ENCODE assay signal across 8 cellular contexts in the genomic region with DNA sequence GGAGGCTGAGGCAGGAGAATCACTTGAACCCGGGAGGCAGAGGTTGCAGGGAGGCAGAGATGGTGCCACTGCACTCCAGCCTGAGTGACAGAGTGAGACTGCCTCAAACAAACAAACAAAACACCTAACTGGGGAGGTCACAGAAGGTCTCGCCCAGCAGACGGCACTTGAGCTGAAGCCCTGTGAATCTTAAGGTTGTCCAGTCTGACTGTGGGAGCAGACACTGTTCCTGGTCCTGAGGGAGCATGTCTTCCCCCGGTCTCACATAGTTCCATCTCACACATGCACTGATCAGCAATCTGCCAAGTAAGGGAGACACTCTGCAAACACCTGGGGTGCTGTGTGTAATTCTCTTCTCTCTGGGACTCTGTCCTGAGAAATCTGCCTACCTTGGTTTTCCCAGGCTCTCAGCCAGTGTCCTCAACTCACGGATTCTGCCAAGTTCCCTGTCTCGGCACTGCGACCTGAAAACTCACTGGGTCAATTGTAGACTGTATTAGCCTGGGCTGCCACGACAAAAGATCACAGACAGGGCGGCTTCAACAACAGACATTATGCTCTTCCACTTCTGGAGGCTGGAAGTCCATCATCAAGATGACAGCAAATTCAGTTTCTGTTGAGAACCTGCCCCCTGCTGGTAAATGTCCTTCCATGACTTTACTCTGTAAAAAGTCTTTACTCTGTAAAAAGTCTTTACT.
DNase-seq lines count a peak whose midpoint lies in the region; ATAC-seq and TF ChIP-seq lines count a peak whose summit lies in the region.

No MANE protein-coding gene starts in this region.

- CTCF ChIA-PET in activated naive CD4-positive, alpha-beta T cell treated with anti-CD3 and anti-CD28 coated beads for 36 hours (lab: Charles Lee), result interaction anchor here (0.9 to 1.7 kb wide), 5 partner anchors 12 to 643 kb away, joined by 3 to 5 read pairs (median 4); no protein-coding TSS in a partner anchor
- CTCF ChIA-PET in activated CD4-positive, alpha-beta memory T cell treated with anti-CD3 and anti-CD28 coated beads, Interleukin-2, amount 10 ng/mL, durations not matched to agents 7 days and 5 days (lab: Charles Lee), result interaction anchor here (0.6 to 2.2 kb wide), 6 partner anchors 11 to 644 kb away, joined by 3 to 13 read pairs (median 6); no protein-coding TSS in a partner anchor

- H3K27ac ChIP-seq in vagina, result no peak overlapping the region

- ATAC-seq in GM19035 (IDR thresholded peaks at IDR 0.05; ENCODE audit: unreplicated experiment), result no peak

- no peak overlapping the region for H3K4me3 ChIP-seq in NB4 (ENCODE audit: low read depth, low read length)
- no peak overlapping the region for H3K4me3 ChIP-seq in kidney epithelial cell (ENCODE audit: low read depth, low read length)
- no peak overlapping the region for H3K4me3 ChIP-seq in vagina

- H3K27me3 ChIP-seq in kidney epithelial cell (ENCODE audit: control insufficient read depth, insufficient read depth, low read length) (no peaks in the 10 kb centered on the region), vagina (no peaks in the 10 kb centered on the region)

- H3K27ac Mint-ChIP-seq in activated naive CD4-positive, alpha-beta T cell treated with anti-CD3 and anti-CD28 coated beads for 36 hours, result no peak overlapping the region
- H3K27ac Mint-ChIP-seq in activated CD4-positive, alpha-beta memory T cell treated with anti-CD3 and anti-CD28 coated beads, Interleukin-2, amount 10 ng/mL, durations not matched to agents 7 days and 5 days, result no peak overlapping the region
- no peak overlapping the region for H3K27ac Mint-ChIP-seq in activated T-helper 2 cell treated with anti-CD3 and anti-CD28 coated beads, Interferon-gamma antibody, Interleukin-2, Interleukin-4, amounts not matched to agents 10 μg/mL and 5 μg/mL and 100 μg/mL, durations not matched to agents 14 hours and 24 hours and 36 hours

- peak; percentile 64 for TF ChIP-seq CTCF in NB4 (IDR thresholded peaks at IDR 0.05; ENCODE audit: low read depth, low read length)
- TF ChIP-seq CTCF in kidney epithelial cell (IDR thresholded peaks at IDR 0.05; ENCODE audit: insufficient read depth, low read length, poor library complexity, severe bottlenecking), result peak; percentile 54
- no peak for TF ChIP-seq CTCF in vagina (IDR thresholded peaks at IDR 0.05)

- DNase-seq in activated naive CD4-positive, alpha-beta T cell treated with anti-CD3 and anti-CD28 coated beads for 36 hours, result peak; percentile 64
- no peak for DNase-seq in activated naive CD4-positive, alpha-beta T cell treated with anti-CD3 and anti-CD28 coated beads, Interleukin-2, amount 50 U/mL, for 16 hours
- DNase-seq in NB4 (ENCODE audit: low read depth), result peak; percentile 73
- peak; percentile 37 for DNase-seq in activated CD4-positive, alpha-beta memory T cell treated with anti-CD3 and anti-CD28 coated beads, Interleukin-2, amount 10 ng/mL, durations not matched to agents 7 days and 5 days
- DNase-seq in kidney epithelial cell (ENCODE audit: low read depth), result no peak
- no peak for DNase-seq in activated T-helper 2 cell treated with anti-CD3 and anti-CD28 coated beads, Interferon-gamma antibody, Interleukin-2, Interleukin-4, amounts not matched to agents 10 μg/mL and 5 μg/mL and 100 μg/mL, durations not matched to agents 14 hours and 24 hours and 36 hours (ENCODE audit: low spot score)
- no peak for DNase-seq in vagina (ENCODE audit: extremely low spot score in 2 of 2)

- H3K9me3 ChIP-seq in vagina, result no peaks in the 10 kb centered on the region

- H3K4me1 Mint-ChIP-seq in activated naive CD4-positive, alpha-beta T cell treated with anti-CD3 and anti-CD28 coated beads for 36 hours (ENCODE audit: low read depth), result no peaks in the 10 kb centered on the region
- H3K4me1 Mint-ChIP-seq in activated CD4-positive, alpha-beta memory T cell treated with anti-CD3 and anti-CD28 coated beads, Interleukin-2, amount 10 ng/mL, durations not matched to agents 7 days and 5 days, result no peaks in the 10 kb centered on the region
- peaks cover 4% of the 10 kb centered on the region for H3K4me1 Mint-ChIP-seq in activated T-helper 2 cell treated with anti-CD3 and anti-CD28 coated beads, Interferon-gamma antibody, Interleukin-2, Interleukin-4, amounts not matched to agents 10 μg/mL and 5 μg/mL and 100 μg/mL, durations not matched to agents 14 hours and 24 hours and 36 hours (ENCODE audit: low read depth)

- intact Hi-C loops in activated naive CD4-positive, alpha-beta T cell treated with anti-CD3 and anti-CD28 coated beads for 36 hours (cut with micrococcal nuclease), result loop anchor here (1.0 kb wide), 2 partner anchors 36 to 343 kb away; no protein-coding TSS in a partner anchor
- intact Hi-C loops in activated T-helper 2 cell treated with anti-CD3 and anti-CD28 coated beads, Interferon-gamma antibody, Interleukin-2, Interleukin-4, amounts not matched to agents 10 μg/mL and 5 μg/mL and 100 μg/mL, durations not matched to agents 14 hours and 24 hours and 36 hours (cut with micrococcal nuclease), result loop anchor here (5.0 kb wide), 2 partner anchors 555 to 645 kb away; no protein-coding TSS in a partner anchor
- intact Hi-C loops in vagina (cut with DNase I), result loop anchor here (2.0 kb wide), 1 partner anchor 26 kb away; no protein-coding TSS in a partner anchor

- POLR2A ChIA-PET in activated CD4-positive, alpha-beta memory T cell treated with anti-CD3 and anti-CD28 coated beads, Interleukin-2, amount 10 ng/mL, durations not matched to agents 7 days and 5 days (lab: Charles Lee), result interaction anchor here (1.2 kb wide), 1 partner anchor 635 kb away, joined by 5 read pairs; the partner anchor contains the start of gene SRSF6

- no peaks in the 10 kb centered on the region for H3K36me3 ChIP-seq in kidney epithelial cell (ENCODE audit: control insufficient read depth, insufficient read depth, low read length)
- no peaks in the 10 kb centered on the region for H3K36me3 ChIP-seq in vagina

- TF ChIP-seq POLR2A in NB4 (IDR thresholded peaks at IDR 0.05; ENCODE audit: extremely low read depth, insufficient read length) (no peak), vagina (IDR thresholded peaks at IDR 0.05) (no peak)

- H3K4me1 ChIP-seq in vagina, result peaks cover 2% of the 10 kb centered on the region

- no peaks in the 10 kb centered on the region for H3K9me3 Mint-ChIP-seq in activated naive CD4-positive, alpha-beta T cell treated with anti-CD3 and anti-CD28 coated beads for 36 hours
- H3K9me3 Mint-ChIP-seq in activated CD4-positive, alpha-beta memory T cell treated with anti-CD3 and anti-CD28 coated beads, Interleukin-2, amount 10 ng/mL, durations not matched to agents 7 days and 5 days, result no peaks in the 10 kb centered on the region
- no peaks in the 10 kb centered on the region for H3K9me3 Mint-ChIP-seq in activated T-helper 2 cell treated with anti-CD3 and anti-CD28 coated beads, Interferon-gamma antibody, Interleukin-2, Interleukin-4, amounts not matched to agents 10 μg/mL and 5 μg/mL and 100 μg/mL, durations not matched to agents 14 hours and 24 hours and 36 hours

- peaks cover 11% of the 10 kb centered on the region for H3K27me3 Mint-ChIP-seq in activated naive CD4-positive, alpha-beta T cell treated with anti-CD3 and anti-CD28 coated beads for 36 hours (ENCODE audit: low read depth)
- H3K27me3 Mint-ChIP-seq in activated CD4-positive, alpha-beta memory T cell treated with anti-CD3 and anti-CD28 coated beads, Interleukin-2, amount 10 ng/mL, durations not matched to agents 7 days and 5 days, result peaks cover 25% of the 10 kb centered on the region
- H3K27me3 Mint-ChIP-seq in activated T-helper 2 cell treated with anti-CD3 and anti-CD28 coated beads, Interferon-gamma antibody, Interleukin-2, Interleukin-4, amounts not matched to agents 10 μg/mL and 5 μg/mL and 100 μg/mL, durations not matched to agents 14 hours and 24 hours and 36 hours (ENCODE audit: low read depth), result peaks cover 11% of the 10 kb centered on the region

- H3K4me3 Mint-ChIP-seq in activated naive CD4-positive, alpha-beta T cell treated with anti-CD3 and anti-CD28 coated beads for 36 hours, result no peak overlapping the region
- H3K4me3 Mint-ChIP-seq in activated CD4-positive, alpha-beta memory T cell treated with anti-CD3 and anti-CD28 coated beads, Interleukin-2, amount 10 ng/mL, durations not matched to agents 7 days and 5 days, result no peak overlapping the region
- H3K4me3 Mint-ChIP-seq in activated T-helper 2 cell treated with anti-CD3 and anti-CD28 coated beads, Interferon-gamma antibody, Interleukin-2, Interleukin-4, amounts not matched to agents 10 μg/mL and 5 μg/mL and 100 μg/mL, durations not matched to agents 14 hours and 24 hours and 36 hours (ENCODE audit: low read depth), result no peak overlapping the region

- H3K36me3 Mint-ChIP-seq in activated naive CD4-positive, alpha-beta T cell treated with anti-CD3 and anti-CD28 coated beads for 36 hours (ENCODE audit: low read depth), result no peaks in the 10 kb centered on the region
- no peaks in the 10 kb centered on the region for H3K36me3 Mint-ChIP-seq in activated CD4-positive, alpha-beta memory T cell treated with anti-CD3 and anti-CD28 coated beads, Interleukin-2, amount 10 ng/mL, durations not matched to agents 7 days and 5 days (ENCODE audit: low read depth)
- no peaks in the 10 kb centered on the region for H3K36me3 Mint-ChIP-seq in activated T-helper 2 cell treated with anti-CD3 and anti-CD28 coated beads, Interferon-gamma antibody, Interleukin-2, Interleukin-4, amounts not matched to agents 10 μg/mL and 5 μg/mL and 100 μg/mL, durations not matched to agents 14 hours and 24 hours and 36 hours (ENCODE audit: low read depth)

Comparison
In these comparisons a context has a peak if more than half of its experiments do, and no peak if none do; other contexts are left out.
1. DNase-seq: peak in activated naive CD4-positive, alpha-beta T cell treated with anti-CD3 and anti-CD28 coated beads for 36 hours (single experiment), NB4 (single experiment) and activated CD4-positive, alpha-beta memory T cell treated with anti-CD3 and anti-CD28 coated beads, Interleukin-2, amount 10 ng/mL, durations not matched to agents 7 days and 5 days (single experiment); none in activated naive CD4-positive, alpha-beta T cell treated with anti-CD3 and anti-CD28 coated beads, Interleukin-2, amount 50 U/mL, for 16 hours (single experiment), kidney epithelial cell (single experiment), activated T-helper 2 cell treated with anti-CD3 and anti-CD28 coated beads, Interferon-gamma antibody, Interleukin-2, Interleukin-4, amounts not matched to agents 10 μg/mL and 5 μg/mL and 100 μg/mL, durations not matched to agents 14 hours and 24 hours and 36 hours (single experiment) and vagina (0 of 2).
2. CTCF ChIP-seq: peak in NB4 (single experiment) and kidney epithelial cell (single experiment); none in vagina (0 of 3).